Comparison of ENCODE assay signal across 15 cellular contexts in genomic region chr4:188045461-188045860, GRCh38. TPM values are rescaled to one million over a fixed set of nuclear protein-coding genes. Genes with fewer than 3 reads are reported as not detected.
"Had no signal": no experiment of that assay in that cellular context is flagged by ENCODE, and none has a peak within 500 bp of the region (broad histone marks: within the 10 kb centered on the region; RNA-seq: fewer than 3 reads in every experiment).

No MANE protein-coding gene starts in this region.

RNA-seq across cellular contexts. Expression of gene ZFP42, which starts 49.9 kb away (rescaled TPM):
- total RNA-seq: kidney, left cardiac atrium, left colon, left ventricle myocardium inferior, left ventricle myocardium superior, liver, lower leg skin, lower lobe of right lung, lung microvascular endothelial cell, mammary epithelial cell, mesenteric fat pad, mononuclear cell, mucosa of descending colon, myocyte had no signal
- polyA plus RNA-seq: immature natural killer cell, liver, mammary epithelial cell had no signal
